Comparison of ENCODE assay signal across 9 cellular contexts in the genomic region with DNA sequence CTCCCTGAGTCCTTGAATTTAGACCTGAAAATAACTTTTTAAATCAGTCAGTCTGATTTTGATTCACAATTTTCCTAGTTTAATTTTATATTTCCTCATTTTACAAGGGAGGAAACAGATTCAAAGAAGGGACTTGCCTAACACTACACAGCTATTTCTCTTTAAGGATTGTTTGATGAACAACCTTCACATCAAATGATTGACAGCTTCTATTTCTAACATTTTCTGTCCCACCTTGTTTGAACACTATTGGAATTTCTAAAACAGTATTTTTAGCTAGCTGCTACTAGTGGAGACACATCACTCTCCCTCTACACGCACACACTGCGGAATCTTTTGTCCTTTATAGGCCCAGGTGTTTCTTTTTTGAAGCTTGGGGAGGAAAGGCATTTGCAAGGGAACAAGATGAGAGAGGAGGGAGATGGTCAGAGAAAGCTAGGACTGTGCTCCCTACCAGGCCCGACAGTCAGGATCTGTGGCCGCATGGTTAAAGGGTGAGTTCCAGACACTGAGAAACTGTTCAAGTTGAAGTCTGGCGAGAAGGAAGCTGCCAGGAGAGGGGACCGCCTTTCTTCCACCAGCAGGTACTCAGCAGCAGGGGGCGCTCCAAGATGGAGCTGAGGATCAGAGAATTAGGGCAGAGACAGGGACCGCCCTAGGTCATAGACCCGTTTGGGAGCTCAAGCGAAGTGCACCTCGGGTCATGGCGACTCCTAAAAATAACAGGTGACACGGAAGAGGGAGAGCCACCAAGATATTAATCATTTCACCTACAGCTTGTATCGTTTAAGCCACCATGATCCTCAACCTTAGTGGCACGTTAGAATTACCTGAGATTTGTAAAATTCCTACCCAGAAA. TPM values are rescaled to one million over a fixed set of nuclear protein-coding genes. Genes with fewer than 3 reads are reported as not detected.
DNase-seq lines count a peak whose midpoint lies in the region; ATAC-seq and TF ChIP-seq lines count a peak whose summit lies in the region.
"Had no signal": no experiment of that assay in that cellular context is flagged by ENCODE, and none has a peak within 500 bp of the region (broad histone marks: within the 10 kb centered on the region; RNA-seq: fewer than 3 reads in every experiment).

No MANE protein-coding gene starts in this region.

- H3K4me3 ChIP-seq in OCI-LY3 (ENCODE audit: low read length), result peak overlapping the region; percentile 69

- no peaks in the 10 kb centered on the region for H3K27me3 ChIP-seq in OCI-LY3 (ENCODE audit: low read depth, low read length)
- H3K27me3 ChIP-seq: neutrophil had no signal

- H3K4me1 ChIP-seq in OCI-LY3 (ENCODE audit: low read length), result peaks cover 32% of the 10 kb centered on the region

- peak; percentile 69 for TF ChIP-seq CTCF in OCI-LY3 (IDR thresholded peaks at IDR 0.05; ENCODE audit: low read depth, low read length)

- peak overlapping the region; percentile 82 for H3K4me2 ChIP-seq in OCI-LY3 (ENCODE audit: low read length)

- H3K27ac Mint-ChIP-seq in activated T-cell treated with anti-CD3 and anti-CD28 coated beads, Interleukin-2, amount 50 U/mL, for 72 hours, result peak overlapping the region; percentile 71

- H3K27me3 Mint-ChIP-seq in activated T-cell treated with anti-CD3 and anti-CD28 coated beads, Interleukin-2, amount 50 U/mL, for 72 hours (ENCODE audit: low read depth), result no peaks in the 10 kb centered on the region

- peak overlapping the region; percentile 86 for H2AFZ ChIP-seq in OCI-LY3 (ENCODE audit: low read depth, low read length)

- no peaks in the 10 kb centered on the region for H4K20me1 ChIP-seq in OCI-LY3 (ENCODE audit: insufficient read depth, low read length)

- no peaks in the 10 kb centered on the region for H3K36me3 Mint-ChIP-seq in activated T-cell treated with anti-CD3 and anti-CD28 coated beads, Interleukin-2, amount 50 U/mL, for 72 hours (ENCODE audit: insufficient read depth in 2 of 2)

- H3K36me3 ChIP-seq in OCI-LY3 (replicated peaks; ENCODE audit: low read depth, low read length), result no peaks in the 10 kb centered on the region
- H3K36me3 ChIP-seq: neutrophil had no signal

- DNase-seq in Right ventricle myocardium superior (peak; percentile 77), cardiac septum (ENCODE audit: low spot score) (no peak), left cardiac atrium (peak; percentile 62), SHP77 treated with DMSO at 0.1 percent for 48 hours (lab: John Stamatoyannopoulos, UW) (no peak)
- peak; percentile 85 to 89 for DNase-seq in activated T-cell treated with anti-CD3 and anti-CD28 coated beads, Interleukin-2, amount 50 U/mL, for 72 hours
- DNase-seq in stimulated activated CD4-positive, alpha-beta T cell treated with anti-CD3 and anti-CD28 coated beads, Interleukin-2, amount 100 ng/mL, for 4 hours (ENCODE audit: low read depth), result peak; percentile 69

- no peaks in the 10 kb centered on the region for H3K9me3 ChIP-seq in OCI-LY3 (ENCODE audit: insufficient read depth, low read length)
- H3K9me3 ChIP-seq: neutrophil had no signal

- no peaks in the 10 kb centered on the region for H3K79me2 ChIP-seq in OCI-LY3 (ENCODE audit: low read length)

- no peaks in the 10 kb centered on the region for H3K9me3 Mint-ChIP-seq in activated T-cell treated with anti-CD3 and anti-CD28 coated beads, Interleukin-2, amount 50 U/mL, for 72 hours

- ATAC-seq in Right ventricle myocardium superior (ENCODE audit: poor library complexity) (peak; percentile 81), HG03039 (IDR thresholded peaks at IDR 0.05; ENCODE audit: unreplicated experiment) (peak; percentile 77), left cardiac atrium (peak; percentile 38 to 57)
- ATAC-seq in activated T-cell treated with anti-CD3 and anti-CD28 coated beads, Interleukin-2, amount 50 U/mL, for 72 hours (replicated peaks in 1 of 2), result peak; percentile 63 to 65

- H3K4me3 Mint-ChIP-seq in activated T-cell treated with anti-CD3 and anti-CD28 coated beads, Interleukin-2, amount 50 U/mL, for 72 hours, result peak overlapping the region; percentile 61 to 65

- H3K4me1 Mint-ChIP-seq in activated T-cell treated with anti-CD3 and anti-CD28 coated beads, Interleukin-2, amount 50 U/mL, for 72 hours (ENCODE audit: low read depth), result peaks cover 51% of the 10 kb centered on the region

- H3K27ac ChIP-seq in OCI-LY3 (ENCODE audit: low read length), result no peak overlapping the region
- H3K27ac ChIP-seq: neutrophil had no signal

- intact Hi-C loops in Right ventricle myocardium superior (cut with DNase I), result no loop called here
- intact Hi-C loops in cardiac septum (cut with DNase I), result no loop called here
- intact Hi-C loops in left cardiac atrium (cut with DNase I), result no loop called here

- H3K9ac ChIP-seq in OCI-LY3 (ENCODE audit: low read length), result peak overlapping the region; percentile 43; the same call in 1 of the 2 replicates

RNA-seq across cellular contexts. Expression of a gene that starts 49.7 kb away (rescaled TPM):
- total RNA-seq in Right ventricle myocardium superior (5.4 TPM), cardiac septum (4.0 TPM), left cardiac atrium (1 to 10 TPM; 3.6 to 3.7 TPM)
- 10 to 100 TPM; 35.6 to 36.4 TPM for total RNA-seq in activated T-cell treated with anti-CD3 and anti-CD28 coated beads, Interleukin-2, amount 50 U/mL, for 72 hours

Comparison
In these comparisons a context has a peak if more than half of its experiments do, and no peak if none do; other contexts are left out.
1. DNase-seq: peak in Right ventricle myocardium superior (single experiment), activated T-cell treated with anti-CD3 and anti-CD28 coated beads, Interleukin-2, amount 50 U/mL, for 72 hours (2 of 2), left cardiac atrium (single experiment) and stimulated activated CD4-positive, alpha-beta T cell treated with anti-CD3 and anti-CD28 coated beads, Interleukin-2, amount 100 ng/mL, for 4 hours (single experiment); none in cardiac septum (single experiment) and SHP77 treated with DMSO at 0.1 percent for 48 hours (single experiment).
2. Peak in every context shown above with its lines, with median percentiles within 50 percentile points of each other: ATAC-seq.